In genomic region chr4:44070843-44071242, GRCh38 we compare ENCODE assay signal across 29 cellular contexts.
"Had no signal": no experiment of that assay in that cellular context is flagged by ENCODE, and none has a peak within 500 bp of the region (broad histone marks: within the 10 kb centered on the region; RNA-seq: fewer than 3 reads in every experiment).

No MANE protein-coding gene starts in this region.

- H3K4me1 ChIP-seq: parathyroid adenoma, psoas muscle, right lobe of liver, sigmoid colon, suprapubic skin, testis, tibial artery, upper lobe of left lung, uterus had no signal

- H3K4me3 Mint-ChIP-seq: naive B cell; naive thymus-derived CD8-positive, alpha-beta T cell; natural killer cell treated with Interleukin-12 subunit alpha and Interleukin-12 subunit beta and Interleukin-15 and Interleukin-18, amount 100 ng/mL, for 72 hours; nephron progenitor cell; neural crest cell; stimulated activated memory B cell treated with anti-CD40 and anti-IgM and Interleukin-4, amounts not matched to agents 10 μg/mL and 1 μg/mL and 100 μg/mL, for 72 hours; stimulated activated naive CD8-positive, alpha-beta T cell treated with anti-CD3 and anti-CD28 coated beads, Interleukin-15, amount 100 ng/mL, for 72 hours had no signal

- H3K27ac ChIP-seq: ovary, parathyroid adenoma, psoas muscle, right lobe of liver, sigmoid colon, suprapubic skin, testis, tibial artery, upper lobe of left lung, uterus had no signal

- H3K27ac Mint-ChIP-seq: naive B cell; naive thymus-derived CD8-positive, alpha-beta T cell; natural killer cell treated with Interleukin-12 subunit alpha and Interleukin-12 subunit beta and Interleukin-15 and Interleukin-18, amount 100 ng/mL, for 72 hours; nephron progenitor cell; progenitor cell of endocrine pancreas; stimulated activated memory B cell treated with anti-CD40 and anti-IgM and Interleukin-4, amounts not matched to agents 10 μg/mL and 1 μg/mL and 100 μg/mL, for 72 hours; stimulated activated naive CD8-positive, alpha-beta T cell treated with anti-CD3 and anti-CD28 coated beads, Interleukin-15, amount 100 ng/mL, for 72 hours had no signal

- DNase-seq: naive B cell; naive thymus-derived CD8-positive, alpha-beta T cell; nephron progenitor cell; occipital lobe; ovary; psoas muscle; right cardiac atrium; sigmoid colon; small intestine; stimulated activated CD4-positive, alpha-beta T cell treated with anti-CD3 and anti-CD28 coated beads, Interleukin-15, amount 100 ng/mL, for 24 hours; stimulated activated CD4-positive, alpha-beta T cell treated with anti-CD3 and anti-CD28 coated beads, Interleukin-2, amount 100 ng/mL, for 24 hours; stimulated activated CD4-positive, alpha-beta T cell treated with anti-CD3 and anti-CD28 coated beads, Interleukin-2, amount 100 ng/mL, for 48 hours; stimulated activated CD4-positive, alpha-beta T cell treated with anti-CD3 and anti-CD28 coated beads, Interleukin-4, amount 100 ng/mL, for 24 hours; stimulated activated naive CD4-positive, alpha-beta T cell; stimulated activated naive CD8-positive, alpha-beta T cell treated with anti-CD3 and anti-CD28 coated beads, Interleukin-15, amount 100 ng/mL, for 72 hours; stimulated activated naive CD8-positive, alpha-beta T cell treated with anti-CD3 and anti-CD28 coated beads, Interleukin-15, Interleukin-2, amounts not matched to agents 100 U/mL and 50 U/mL, for 24 hours; substantia nigra; testis; tibial artery; trophoblast cell; uterus had no signal

- H3K36me3 Mint-ChIP-seq: naive B cell; naive thymus-derived CD8-positive, alpha-beta T cell; natural killer cell treated with Interleukin-12 subunit alpha and Interleukin-12 subunit beta and Interleukin-15 and Interleukin-18, amount 100 ng/mL, for 72 hours; stimulated activated memory B cell treated with anti-CD40 and anti-IgM and Interleukin-4, amounts not matched to agents 10 μg/mL and 1 μg/mL and 100 μg/mL, for 72 hours had no signal

- H3K27me3 ChIP-seq: ovary, right lobe of liver, sigmoid colon, suprapubic skin, testis, tibial artery, upper lobe of left lung, uterus had no signal

- ATAC-seq: naive thymus-derived CD8-positive, alpha-beta T cell; natural killer cell treated with Interleukin-12 subunit alpha and Interleukin-12 subunit beta and Interleukin-15 and Interleukin-18, amount 100 ng/mL, for 72 hours; psoas muscle; right cardiac atrium; stimulated activated naive CD8-positive, alpha-beta T cell treated with anti-CD3 and anti-CD28 coated beads, Interleukin-15, Interleukin-2, amounts not matched to agents 100 U/mL and 50 U/mL, for 24 hours had no signal

- H3K4me3 ChIP-seq: ovary, psoas muscle, right lobe of liver, sigmoid colon, suprapubic skin, testis, tibial artery, upper lobe of left lung, uterus had no signal

- H2AFZ ChIP-seq: parathyroid adenoma had no signal

- H3K9me3 ChIP-seq: ovary, psoas muscle, right lobe of liver, testis, tibial artery, upper lobe of left lung, uterus had no signal

- H3K27me3 Mint-ChIP-seq: naive B cell; naive thymus-derived CD8-positive, alpha-beta T cell; natural killer cell treated with Interleukin-12 subunit alpha and Interleukin-12 subunit beta and Interleukin-15 and Interleukin-18, amount 100 ng/mL, for 72 hours; progenitor cell of endocrine pancreas; stimulated activated memory B cell treated with anti-CD40 and anti-IgM and Interleukin-4, amounts not matched to agents 10 μg/mL and 1 μg/mL and 100 μg/mL, for 72 hours; stimulated activated naive CD8-positive, alpha-beta T cell treated with anti-CD3 and anti-CD28 coated beads, Interleukin-15, amount 100 ng/mL, for 72 hours had no signal

- H3K4me1 Mint-ChIP-seq: naive B cell; naive thymus-derived CD8-positive, alpha-beta T cell; nephron progenitor cell; neural crest cell; stimulated activated memory B cell treated with anti-CD40 and anti-IgM and Interleukin-4, amounts not matched to agents 10 μg/mL and 1 μg/mL and 100 μg/mL, for 72 hours; stimulated activated naive CD8-positive, alpha-beta T cell treated with anti-CD3 and anti-CD28 coated beads, Interleukin-15, amount 100 ng/mL, for 72 hours had no signal

- H3K36me3 ChIP-seq: ovary, right lobe of liver, sigmoid colon, suprapubic skin, tibial artery, upper lobe of left lung, uterus had no signal

- H3K9me3 Mint-ChIP-seq: nephron progenitor cell; neural crest cell; stimulated activated memory B cell treated with anti-CD40 and anti-IgM and Interleukin-4, amounts not matched to agents 10 μg/mL and 1 μg/mL and 100 μg/mL, for 72 hours; stimulated activated naive CD8-positive, alpha-beta T cell treated with anti-CD3 and anti-CD28 coated beads, Interleukin-15, amount 100 ng/mL, for 72 hours had no signal

- H3K9ac ChIP-seq: parathyroid adenoma had no signal
